ENCODE assay signal across 17 cellular contexts in the genomic region with DNA sequence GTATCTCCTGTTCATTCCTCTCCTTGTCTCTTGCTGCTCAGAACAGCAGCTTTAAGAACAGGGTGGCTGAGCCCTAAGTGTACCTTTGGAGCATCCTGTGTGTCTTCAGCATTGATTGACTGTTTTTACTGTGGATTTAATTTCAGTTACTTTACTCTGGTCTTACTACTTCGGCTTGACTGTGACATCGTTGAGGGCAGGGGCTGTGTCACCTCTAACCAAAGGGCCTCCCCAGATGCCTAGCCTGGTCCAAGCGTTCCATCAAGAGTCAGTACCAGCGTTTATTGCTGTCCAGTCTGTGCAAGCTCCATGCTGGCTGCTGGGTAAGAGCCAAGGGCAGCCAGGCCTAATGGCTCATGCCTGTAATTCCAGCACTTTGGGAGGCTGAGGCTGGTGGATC. TPM values are rescaled to one million over a fixed set of nuclear protein-coding genes. Genes with fewer than 3 reads are reported as not detected.
A peak's percentile ranks its signal among the peaks of the same experiment; 100 is the strongest.
DNase-seq lines count a peak whose midpoint lies in the region; ATAC-seq and TF ChIP-seq lines count a peak whose summit lies in the region.
"Had no signal": no experiment of that assay in that cellular context is flagged by ENCODE, and none has a peak within 500 bp of the region (broad histone marks: within the 10 kb centered on the region; RNA-seq: fewer than 3 reads in every experiment).

No MANE protein-coding gene starts in this region.

- intact Hi-C loops in activated CD8-positive, alpha-beta T cell treated with anti-CD3 and anti-CD28 coated beads for 36 hours (cut with micrococcal nuclease), result no loop called here
- intact Hi-C loops in A673 (cut with micrococcal nuclease; ENCODE audit: unreplicated experiment), result no loop called here

- CTCF ChIA-PET in activated CD8-positive, alpha-beta T cell treated with anti-CD3 and anti-CD28 coated beads for 36 hours (lab: Charles Lee), result interaction anchor here (1.0 to 1.9 kb wide), 5 partner anchors 31 to 104 kb away, joined by 3 to 5 read pairs (median 3); a partner anchor contains a TSS
- CTCF ChIA-PET in A673 (lab: Charles Lee), result no interaction called here

- POLR2A ChIA-PET in activated CD8-positive, alpha-beta T cell treated with anti-CD3 and anti-CD28 coated beads for 36 hours (lab: Charles Lee), result interaction anchor here (0.9 to 3.4 kb wide), 3 partner anchors 31 to 147 kb away, joined by 3 to 12 read pairs (median 9); no protein-coding TSS in a partner anchor
- POLR2A ChIA-PET in A673 (lab: Charles Lee; ENCODE audit: low non-redundant PET), result no interaction called here

- BruUV-seq in A673 (replicated peaks; lab: Mats Ljungman, UMichigan), result no TSS peak

- H3K27ac Mint-ChIP-seq in activated CD8-positive, alpha-beta T cell treated with anti-CD3 and anti-CD28 coated beads for 36 hours, result peak overlapping the region; percentile 85
- H3K27ac Mint-ChIP-seq in glutamatergic neuron (ENCODE audit: unreplicated experiment), result peak overlapping the region; percentile 28

- ATAC-seq in activated CD8-positive, alpha-beta T cell treated with anti-CD3 and anti-CD28 coated beads for 36 hours, result no peak
- ATAC-seq: esophagus mucosa, upper lobe of right lung had no signal

- H3K4me1 Mint-ChIP-seq in activated CD8-positive, alpha-beta T cell treated with anti-CD3 and anti-CD28 coated beads for 36 hours (ENCODE audit: low read depth), result peaks cover 78% of the 10 kb centered on the region
- peaks cover 33% of the 10 kb centered on the region for H3K4me1 Mint-ChIP-seq in glutamatergic neuron (ENCODE audit: low read depth, unreplicated experiment)

- H3K27me3 Mint-ChIP-seq in activated CD8-positive, alpha-beta T cell treated with anti-CD3 and anti-CD28 coated beads for 36 hours, result no peaks in the 10 kb centered on the region
- H3K27me3 Mint-ChIP-seq in glutamatergic neuron (ENCODE audit: unreplicated experiment), result peaks cover 3% of the 10 kb centered on the region

- H3K4me3 Mint-ChIP-seq in activated CD8-positive, alpha-beta T cell treated with anti-CD3 and anti-CD28 coated beads for 36 hours, result no peak overlapping the region
- H3K4me3 Mint-ChIP-seq in glutamatergic neuron (ENCODE audit: unreplicated experiment), result no peak overlapping the region
- H3K4me3 Mint-ChIP-seq: mesothelial cell of epicardium had no signal

- H3K27me3 ChIP-seq in BLaER1 treated with 17β-estradiol and CSF1 and Interleukin-3, amounts not matched to agents 10 nM and 100 nM, result no peaks in the 10 kb centered on the region
- no peaks in the 10 kb centered on the region for H3K27me3 ChIP-seq in A673 (replicated peaks; ENCODE audit: insufficient read depth, low read depth, low read length, poor library complexity)
- H3K27me3 ChIP-seq: upper lobe of right lung had no signal

- peaks cover 43% of the 10 kb centered on the region for H3K36me3 Mint-ChIP-seq in activated CD8-positive, alpha-beta T cell treated with anti-CD3 and anti-CD28 coated beads for 36 hours (ENCODE audit: low read depth)
- no peaks in the 10 kb centered on the region for H3K36me3 Mint-ChIP-seq in glutamatergic neuron (ENCODE audit: unreplicated experiment)

- H3K36me3 ChIP-seq in BLaER1 treated with 17β-estradiol and CSF1 and Interleukin-3, amounts not matched to agents 10 nM and 100 nM, result peaks cover 21 to 61% (median 34%) of the 10 kb centered on the region in 11 experiments; a peak in 20 of 22 replicates
- no peaks in the 10 kb centered on the region for H3K36me3 ChIP-seq in A673 (ENCODE audit: insufficient read depth, low read length, poor library complexity, severe bottlenecking)

- H3K9me3 Mint-ChIP-seq in activated CD8-positive, alpha-beta T cell treated with anti-CD3 and anti-CD28 coated beads for 36 hours, result no peaks in the 10 kb centered on the region
- peaks cover 5% of the 10 kb centered on the region for H3K9me3 Mint-ChIP-seq in glutamatergic neuron (ENCODE audit: unreplicated experiment)
- H3K9me3 Mint-ChIP-seq: mesothelial cell of epicardium had no signal

- peak overlapping the region in 2 of 11 experiments; percentile 25 to 44; a peak in 2 of 22 replicates for H3K27ac ChIP-seq in BLaER1 treated with 17β-estradiol and CSF1 and Interleukin-3, amounts not matched to agents 10 nM and 100 nM
- H3K27ac ChIP-seq in A673 (ENCODE audit: low read depth, low read length, poor library complexity, severe bottlenecking), result no peak overlapping the region
- H3K27ac ChIP-seq: upper lobe of right lung had no signal

- peaks cover 27 to 98% (median 79%) of the 10 kb centered on the region in 11 experiments for H4K20me1 ChIP-seq in BLaER1 treated with 17β-estradiol and CSF1 and Interleukin-3, amounts not matched to agents 10 nM and 100 nM

- H3K4me1 ChIP-seq in BLaER1 treated with 17β-estradiol and CSF1 and Interleukin-3, amounts not matched to agents 10 nM and 100 nM, result peaks cover 71 to 89% (median 77%) of the 10 kb centered on the region in 10 experiments
- H3K4me1 ChIP-seq in A673 (ENCODE audit: insufficient read depth, low read length, poor library complexity, severe bottlenecking), result no peaks in the 10 kb centered on the region

- TF ChIP-seq CTCF in activated CD8-positive, alpha-beta T cell treated with anti-CD3 and anti-CD28 coated beads for 36 hours (IDR thresholded peaks at IDR 0.05), result no peak
- no peak for TF ChIP-seq CTCF in glutamatergic neuron (IDR thresholded peaks at IDR 0.05; ENCODE audit: partially characterized antibody, unreplicated experiment)
- TF ChIP-seq CTCF in A673 (conservative IDR thresholded peaks at IDR 0.05; ENCODE audit: low read depth, low read length), result no peak

- DNase-seq in EH (ENCODE audit: low read depth), result peak; percentile 11
- no peak for DNase-seq in activated CD8-positive, alpha-beta T cell treated with anti-CD3 and anti-CD28 coated beads for 36 hours
- no peak for DNase-seq in glutamatergic neuron
- DNase-seq in NCI-H2196 treated with DMSO at 0.1 percent for 48 hours (lab: John Stamatoyannopoulos, UW; ENCODE audit: unreplicated experiment), result no peak
- DNase-seq in A673 (ENCODE audit: low spot score), result no peak
- no peak for DNase-seq in NCI-H526 treated with DMSO at 0.1 percent for 48 hours (lab: John Stamatoyannopoulos, UW)
- DNase-seq: aorta, cortex of kidney, EL, islet precursor cell, KG1, NCI-H1436 treated with DMSO at 0.1 percent for 48 hours, upper lobe of right lung had no signal

- H3K9ac ChIP-seq in BLaER1 treated with 17β-estradiol and CSF1 and Interleukin-3, amounts not matched to agents 10 nM and 100 nM, result peak overlapping the region in 1 of 11 experiments; percentile 2; a peak in 1 of 22 replicates

- H3K4me2 ChIP-seq in BLaER1 treated with 17β-estradiol and CSF1 and Interleukin-3, amounts not matched to agents 10 nM and 100 nM, result peak overlapping the region; percentile 3 to 58 (median 29); a peak in 14 of 22 replicates

- no peak overlapping the region for H3K4me3 ChIP-seq in BLaER1 treated with 17β-estradiol and CSF1 and Interleukin-3, amounts not matched to agents 10 nM and 100 nM
- H3K4me3 ChIP-seq in A673 (ENCODE audit: low read depth, low read length, poor library complexity, severe bottlenecking), result no peak overlapping the region
- H3K4me3 ChIP-seq: upper lobe of right lung had no signal

- H3K9me3 ChIP-seq in BLaER1 treated with 17β-estradiol and CSF1 and Interleukin-3, amounts not matched to agents 10 nM and 100 nM (replicated peaks in 1 of 11), result no peaks in the 10 kb centered on the region
- H3K9me3 ChIP-seq in A673 (ENCODE audit: low read depth, low read length, poor library complexity, severe bottlenecking), result no peaks in the 10 kb centered on the region
- H3K9me3 ChIP-seq: upper lobe of right lung had no signal

RNA-seq across cellular contexts. Expression of a gene that starts 32.4 kb away (rescaled TPM):
- total RNA-seq in activated CD8-positive, alpha-beta T cell treated with anti-CD3 and anti-CD28 coated beads for 36 hours, result 10 to 100 TPM; 72.3 to 77.5 TPM
- total RNA-seq in glutamatergic neuron (ENCODE audit: unreplicated experiment) (92.6 TPM), A673 (2021) (35.2 and 36.0 TPM in 2 replicates)

RNA-seq across cellular contexts. Expression of a gene that starts 53.6 kb away (rescaled TPM):
- 100 to 1,000 TPM; 399 to 403 TPM for total RNA-seq in activated CD8-positive, alpha-beta T cell treated with anti-CD3 and anti-CD28 coated beads for 36 hours
- 0.54 TPM for total RNA-seq in glutamatergic neuron (ENCODE audit: unreplicated experiment)
- 0.17 and 0.20 TPM in 2 replicates for total RNA-seq in A673 (2021)

RNA-seq across cellular contexts. Expression of a gene that starts 56.3 kb away (rescaled TPM):
- under 1 TPM; 0.31 to 0.50 TPM for total RNA-seq in activated CD8-positive, alpha-beta T cell treated with anti-CD3 and anti-CD28 coated beads for 36 hours
- total RNA-seq in glutamatergic neuron (ENCODE audit: unreplicated experiment) (125 TPM), A673 (2021) (1.1 and 1.6 TPM in 2 replicates)
- total RNA-seq: OCI-LY7 had no signal

Comparison
In these comparisons a context has a peak if more than half of its experiments do, and no peak if none do; other contexts are left out.
1. RNA of a gene that starts 53.6 kb away (total RNA-seq): 399 to 403 TPM in activated CD8-positive, alpha-beta T cell treated with anti-CD3 and anti-CD28 coated beads for 36 hours; 0.54 TPM in glutamatergic neuron (single experiment) and 0.17 to 0.20 TPM in A673; every median in the first group is over 100 times any median in the second.
2. RNA of a gene that starts 56.3 kb away (total RNA-seq): 125 TPM in glutamatergic neuron (single experiment); 1.1 to 1.6 TPM in A673 and 0.31 to 0.50 TPM in activated CD8-positive, alpha-beta T cell treated with anti-CD3 and anti-CD28 coated beads for 36 hours; every median in the first group is over 10 times any median in the second.